In the genomic region with DNA sequence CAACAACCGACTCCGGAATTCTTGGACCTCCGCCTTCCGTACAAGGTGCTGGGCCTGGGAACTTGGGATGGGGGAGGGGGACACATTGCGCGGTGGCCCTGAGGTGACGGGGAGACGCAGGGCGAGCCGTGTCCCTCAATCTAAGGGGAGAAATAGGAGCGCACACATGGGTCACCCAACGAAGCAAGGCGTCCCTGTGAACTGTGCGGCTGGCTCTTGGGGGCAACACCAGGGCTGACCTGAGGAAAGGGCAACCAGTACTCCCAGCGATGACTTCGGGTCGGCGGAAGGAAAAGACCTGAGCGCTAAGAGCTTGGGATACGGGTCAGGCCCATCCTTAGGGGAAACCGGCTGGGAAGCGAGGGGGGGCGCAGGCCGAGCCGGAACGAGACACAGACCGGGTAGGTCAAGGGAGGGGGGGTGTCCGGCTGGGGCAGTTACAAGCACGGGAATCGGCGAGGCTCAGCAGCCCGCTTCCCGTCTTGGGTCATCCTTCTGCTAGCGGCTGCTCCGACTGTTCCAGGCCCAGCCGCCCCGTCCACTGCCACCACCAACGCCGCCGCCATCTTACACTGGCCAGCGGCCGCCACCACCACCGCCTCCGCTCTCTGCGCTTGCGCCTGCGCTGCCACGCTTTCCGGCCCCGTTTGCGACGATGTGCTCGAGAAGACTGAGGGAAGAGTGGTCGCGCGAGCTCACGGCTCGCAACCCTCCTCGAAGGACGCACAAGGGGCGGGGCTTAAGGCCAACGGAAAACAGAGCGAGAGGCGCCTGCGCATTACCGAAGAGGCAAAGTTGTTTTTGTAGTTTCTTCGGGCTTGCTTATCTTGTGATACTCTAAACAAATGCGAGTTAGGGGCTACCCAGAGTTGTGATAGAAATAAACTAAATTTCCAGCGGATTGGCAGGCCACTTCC, we compare ENCODE assay signal across 9 cellular contexts. TPM values are rescaled to one million over a fixed set of nuclear protein-coding genes. Genes with fewer than 3 reads are reported as not detected.
DNase-seq lines count a peak whose midpoint lies in the region; ATAC-seq, FAIRE-seq and TF ChIP-seq lines count a peak whose summit lies in the region.
"Had no signal": no experiment of that assay in that cellular context is flagged by ENCODE, and none has a peak within 500 bp of the region (broad histone marks: within the 10 kb centered on the region; RNA-seq: fewer than 3 reads in every experiment).

A gene (minus strand): TSS at position 672 of the 917 bp plus-strand sequence. CDS start 18,541 bp downstream, outside the sequence.

- H3K4me1 ChIP-seq in kidney (ENCODE audit: control insufficient read depth in 1 of 2, insufficient read depth in 1 of 2, low read depth in 1 of 2, low read length in 2 of 2): peaks cover 10 to 11% of the 10 kb centered on the region in 2 donors

- TF ChIP-seq POLR2A in GM19099 (IDR thresholded peaks at IDR 0.05; ENCODE audit: extremely low read depth, insufficient read length, low read depth): peak; percentile 94

- no peaks in the 10 kb centered on the region for H3K36me3 ChIP-seq in kidney (ENCODE audit: control insufficient read depth in 1 of 2, insufficient read depth in 2 of 2, low read length in 2 of 2)

- TF ChIP-seq CTCF in kidney (IDR thresholded peaks at IDR 0.05; ENCODE audit: borderline replicate concordance, extremely low read depth, insufficient read depth): no peak

- H3K27ac ChIP-seq in kidney (ENCODE audit: low read depth in 2 of 2, low read length in 2 of 2): peak within 1 kb of the TSS; percentile 98 to 99

- H3K9ac ChIP-seq in kidney (ENCODE audit: low read length in 2 of 2): peak within 1 kb of the TSS; percentile 98 to 100

- DNase-seq in AG20443 (ENCODE audit: low spot score) (peak; percentile 98), NCI-H510A (lab: John Stamatoyannopoulos, UW) (peak; percentile 94), cerebellum (ENCODE audit: low spot score) (peak; percentile 96), kidney (peak; percentile 99)
- peak; percentile 94 for DNase-seq in activated CD4-positive, alpha-beta T cell treated with anti-CD3 and anti-CD28 coated beads for 1 hour
- DNase-seq in stimulated activated CD4-positive, alpha-beta T cell treated with anti-CD3 and anti-CD28 coated beads, Interleukin-15, amount 100 ng/mL, for 24 hours: peak; percentile 99

- no peaks in the 10 kb centered on the region for H3K9me3 ChIP-seq in kidney (ENCODE audit: control insufficient read depth in 1 of 2, low read length in 2 of 2)

- intact Hi-C loops in kidney (cut with DNase I): no loop called here

- peak within 1 kb of the TSS; percentile 94 to 98 for H3K4me3 ChIP-seq in kidney (ENCODE audit: low read length in 2 of 2)

- peak; percentile 88 for ATAC-seq in HG03432 (IDR thresholded peaks at IDR 0.05; ENCODE audit: unreplicated experiment)

- peak; percentile 55 for FAIRE-seq in kidney (lab: Jason Lieb, UNC)
- FAIRE-seq: islet of Langerhans had no signal

RNA-seq across cellular contexts. Expression of the gene that starts here (rescaled TPM):
- total RNA-seq in cerebellum: 108 TPM
- total RNA-seq in kidney: 136 TPM
- polyA plus RNA-seq in kidney (ENCODE audit: insufficient read depth, low read depth, low replicate concordance): 69.6 TPM

Comparison
In these comparisons a context has a peak if more than half of its experiments do, and no peak if none do; other contexts are left out.
1. Peak in every context shown above with its lines: DNase-seq, ATAC-seq, H3K4me3 ChIP-seq and H3K27ac ChIP-seq.